In genomic region chr14:34623506-34623905, GRCh38 we compare ENCODE assay signal across 27 cellular contexts. TPM values are rescaled to one million over a fixed set of nuclear protein-coding genes. Genes with fewer than 3 reads are reported as not detected.
DNase-seq lines count a peak whose midpoint lies in the region; ATAC-seq, FAIRE-seq and TF ChIP-seq lines count a peak whose summit lies in the region.
"Had no signal": no experiment of that assay in that cellular context is flagged by ENCODE, and none has a peak within 500 bp of the region (broad histone marks: within the 10 kb centered on the region; RNA-seq: fewer than 3 reads in every experiment).

No MANE protein-coding gene starts in this region.

- no peak overlapping the region for H3K4ac ChIP-seq in mesendoderm (ENCODE audit: low read depth, low read length)

- H2BK15ac ChIP-seq in mesendoderm (replicated peaks; ENCODE audit: low read depth), result no peak overlapping the region

- CTCF ChIA-PET in mammary epithelial cell (lab: Charles Lee; ENCODE audit: low non-redundant PET), result no interaction called here

- H3K4me1 ChIP-seq in mammary epithelial cell (ENCODE audit: insufficient read depth, low read length) (peaks cover 7% of the 10 kb centered on the region), breast epithelium (no peaks in the 10 kb centered on the region), astrocyte (ENCODE audit: insufficient read depth, low read length) (peaks cover 10% of the 10 kb centered on the region), mesendoderm (ENCODE audit: control insufficient read depth, low read depth, low read length) (no peaks in the 10 kb centered on the region)

- H2AK5ac ChIP-seq in mesendoderm (ENCODE audit: low read length), result no peak overlapping the region

- H2BK5ac ChIP-seq in mesendoderm (ENCODE audit: low read length), result no peak overlapping the region

- no peak for TF ChIP-seq CTCF in mammary epithelial cell (conservative IDR thresholded peaks at IDR 0.05 in 1 of 2, IDR thresholded peaks at IDR 0.05 in 1 of 2; ENCODE audit: extremely low read depth in 1 of 2, insufficient read depth in 1 of 2, low read depth in 1 of 2, low read length in 2 of 2)
- no peak for TF ChIP-seq CTCF in breast epithelium (IDR thresholded peaks at IDR 0.05)
- TF ChIP-seq CTCF in astrocyte (IDR thresholded peaks at IDR 0.05; ENCODE audit: insufficient read depth, low read depth, low read length), result no peak
- no peak for TF ChIP-seq CTCF in osteocyte (IDR thresholded peaks at IDR 0.05)

- H3K18ac ChIP-seq in mesendoderm (ENCODE audit: low read length), result no peak overlapping the region

- no peak overlapping the region for H2AFZ ChIP-seq in mammary epithelial cell (ENCODE audit: low read depth, low read length)
- no peak overlapping the region for H2AFZ ChIP-seq in astrocyte (ENCODE audit: low read depth, low read length)

- H3K27me3 ChIP-seq in mammary epithelial cell (ENCODE audit: insufficient read depth, low read length), result no peaks in the 10 kb centered on the region
- H3K27me3 ChIP-seq in breast epithelium, result no peaks in the 10 kb centered on the region
- H3K27me3 ChIP-seq in astrocyte (ENCODE audit: insufficient read depth, low read length), result no peaks in the 10 kb centered on the region
- H3K27me3 ChIP-seq in mesendoderm (ENCODE audit: insufficient read depth, low read length, poor library complexity), result no peaks in the 10 kb centered on the region
- H3K27me3 ChIP-seq: esophagus muscularis mucosa, gastroesophageal sphincter, right lobe of liver, stomach, upper lobe of right lung had no signal

- in situ Hi-C loops in mammary epithelial cell (cut with MboI; ENCODE audit: low sequenced_read_pairs in 2 of 2), result no loop called here

- ATAC-seq in GM21576 (IDR thresholded peaks at IDR 0.05; ENCODE audit: unreplicated experiment), result no peak
- ATAC-seq: effector memory CD8-positive, alpha-beta T cell; gastroesophageal sphincter; mucosa of descending colon; upper lobe of right lung had no signal

- H3K79me2 ChIP-seq in mammary epithelial cell (ENCODE audit: insufficient read depth, low read length) (peaks cover 79% of the 10 kb centered on the region), astrocyte (ENCODE audit: insufficient read depth, low read length) (peaks cover 90% of the 10 kb centered on the region), mesendoderm (ENCODE audit: control insufficient read depth, insufficient read depth, low read length) (peaks cover 1% of the 10 kb centered on the region)

- H3K9me3 ChIP-seq in mammary epithelial cell (replicated peaks; ENCODE audit: insufficient read depth, low read length), result no peaks in the 10 kb centered on the region
- no peaks in the 10 kb centered on the region for H3K9me3 ChIP-seq in breast epithelium
- H3K9me3 ChIP-seq in astrocyte (ENCODE audit: insufficient read depth, low read depth, low read length), result no peaks in the 10 kb centered on the region
- H3K9me3 ChIP-seq: esophagus muscularis mucosa, gastroesophageal sphincter, mucosa of descending colon, right lobe of liver, stomach, upper lobe of right lung had no signal

- H3K23ac ChIP-seq in mesendoderm (ENCODE audit: low read length), result no peak overlapping the region

- H3K36me3 ChIP-seq in mammary epithelial cell (ENCODE audit: insufficient read depth, low read length), result peaks cover 12% of the 10 kb centered on the region
- H3K36me3 ChIP-seq in breast epithelium, result no peaks in the 10 kb centered on the region
- peaks cover 20% of the 10 kb centered on the region for H3K36me3 ChIP-seq in astrocyte (ENCODE audit: insufficient read depth, low read length)
- no peaks in the 10 kb centered on the region for H3K36me3 ChIP-seq in mesendoderm (ENCODE audit: control insufficient read depth, insufficient read depth, low read length)
- H3K36me3 ChIP-seq: right lobe of liver had no signal

- H3K36me3 Mint-ChIP-seq in astrocyte (ENCODE audit: low read depth, unreplicated experiment) (peaks cover 21% of the 10 kb centered on the region), osteocyte (ENCODE audit: unreplicated experiment) (peaks cover 29% of the 10 kb centered on the region)

- H3K27ac ChIP-seq in mammary epithelial cell (ENCODE audit: insufficient read depth, low read depth, low read length), result no peak overlapping the region
- H3K27ac ChIP-seq in breast epithelium, result no peak overlapping the region
- H3K27ac ChIP-seq in astrocyte (ENCODE audit: low read depth, low read length), result no peak overlapping the region
- no peak overlapping the region for H3K27ac ChIP-seq in mesendoderm (ENCODE audit: low read depth, low read length)
- H3K27ac ChIP-seq: esophagus muscularis mucosa, right lobe of liver, stomach, upper lobe of right lung, WERI-Rb-1 had no signal

- H3K79me1 ChIP-seq in mesendoderm (ENCODE audit: low read length), result peaks cover 3% of the 10 kb centered on the region

- H3K4me1 Mint-ChIP-seq in astrocyte (ENCODE audit: low read depth, unreplicated experiment) (peaks cover 21% of the 10 kb centered on the region), osteocyte (ENCODE audit: unreplicated experiment) (peaks cover 16% of the 10 kb centered on the region)

- WGBS in mammary epithelial cell (ENCODE audit: low coverage, missing lambda C conversion rate), result 65% methylated on average over 3 of the region's 3 CpGs
- no CpG with 5 or more reads among the region's 3 CpGs for WGBS in mesendoderm (ENCODE audit: extremely low coverage, insufficient coverage, low lambda C conversion rate)

- H3K4me2 ChIP-seq in mammary epithelial cell (ENCODE audit: insufficient read depth, low read depth, low read length) (no peak overlapping the region), astrocyte (ENCODE audit: low read length) (peak overlapping the region; percentile 8), mesendoderm (ENCODE audit: low read length) (no peak overlapping the region)

- H3K27ac Mint-ChIP-seq in astrocyte (ENCODE audit: unreplicated experiment) (no peak overlapping the region), osteocyte (ENCODE audit: unreplicated experiment) (no peak overlapping the region)
- H3K27ac Mint-ChIP-seq: activated CD4-positive, alpha-beta T cell treated with anti-CD3 and anti-CD28 coated beads, Interleukin-2, amount 10 ng/mL, durations not matched to agents 24 days and 14 days; activated naive CD8-positive, alpha-beta T cell treated with anti-CD3 and anti-CD28 coated beads, Interleukin-2, amount 10 ng/mL, durations not matched to agents 7 days and 5 days; nephron had no signal

- H3K9ac ChIP-seq in mammary epithelial cell (ENCODE audit: insufficient read depth, low read length) (no peak overlapping the region), astrocyte (ENCODE audit: low read length) (no peak overlapping the region), mesendoderm (ENCODE audit: low read length) (no peak overlapping the region)

- TF ChIP-seq POLR2A in breast epithelium (IDR thresholded peaks at IDR 0.05), result no peak

- peak; percentile 38 for DNase-seq in mammary epithelial cell
- no peak for DNase-seq in breast epithelium (ENCODE audit: low spot score in 2 of 2)
- no peak for DNase-seq in astrocyte (ENCODE audit: low read depth)
- peak; percentile 55 for DNase-seq in iris pigment epithelial cell (ENCODE audit: low read depth)
- no peak for DNase-seq in nucleus accumbens (lab: John Stamatoyannopoulos, UW)
- DNase-seq in mesendoderm, result no peak
- DNase-seq in osteocyte (ENCODE audit: extremely low spot score, unreplicated experiment), result no peak
- DNase-seq: activated CD4-positive, alpha-beta T cell treated with anti-CD3 and anti-CD28 coated beads, Interleukin-2, amount 10 ng/mL, durations not matched to agents 24 days and 14 days; activated CD8-positive, alpha-beta memory T cell treated with anti-CD3 and anti-CD28 coated beads, Interleukin-2, amount 50 U/mL, for 4 hours; activated effector memory CD4-positive, alpha-beta T cell treated with Interleukin-2 at 50 U/mL for 16 hours; activated naive CD8-positive, alpha-beta T cell treated with anti-CD3 and anti-CD28 coated beads, Interleukin-2, amount 10 ng/mL, durations not matched to agents 7 days and 5 days; DND-41; effector memory CD8-positive, alpha-beta T cell; mucosa of descending colon; NCI-H2029 treated with DMSO at 0.1 percent for 48 hours; NCI-H2227 treated with DMSO at 0.1 percent for 48 hours; NCI-H748 treated with DMSO at 0.1 percent for 48 hours; stomach; upper lobe of right lung; WERI-Rb-1 had no signal

- no peak for FAIRE-seq in astrocyte (lab: Jason Lieb, UNC)
- FAIRE-seq: GM12891, keratinocyte had no signal

- H4K8ac ChIP-seq in mesendoderm (ENCODE audit: low read depth, low read length), result no peak overlapping the region

- no peak overlapping the region for H3K56ac ChIP-seq in mesendoderm (ENCODE audit: low read length)

- dilution Hi-C loops in mammary epithelial cell (cut with HindIII; ENCODE audit: low sequenced_read_pairs), result no loop called here

- H4K5ac ChIP-seq in mesendoderm (ENCODE audit: low read length), result no peak overlapping the region

- H3K9me3 Mint-ChIP-seq in astrocyte (ENCODE audit: unreplicated experiment) (no peaks in the 10 kb centered on the region), osteocyte (ENCODE audit: unreplicated experiment) (no peaks in the 10 kb centered on the region)
- H3K9me3 Mint-ChIP-seq: activated CD4-positive, alpha-beta T cell treated with anti-CD3 and anti-CD28 coated beads, Interleukin-2, amount 10 ng/mL, durations not matched to agents 24 days and 14 days; activated naive CD8-positive, alpha-beta T cell treated with anti-CD3 and anti-CD28 coated beads, Interleukin-2, amount 10 ng/mL, durations not matched to agents 7 days and 5 days; effector memory CD8-positive, alpha-beta T cell; nephron had no signal

- H3K27me3 Mint-ChIP-seq in astrocyte (ENCODE audit: low read depth, unreplicated experiment) (no peaks in the 10 kb centered on the region), osteocyte (ENCODE audit: unreplicated experiment) (no peaks in the 10 kb centered on the region)
- H3K27me3 Mint-ChIP-seq: activated CD4-positive, alpha-beta T cell treated with anti-CD3 and anti-CD28 coated beads, Interleukin-2, amount 10 ng/mL, durations not matched to agents 24 days and 14 days; activated naive CD8-positive, alpha-beta T cell treated with anti-CD3 and anti-CD28 coated beads, Interleukin-2, amount 10 ng/mL, durations not matched to agents 7 days and 5 days; effector memory CD8-positive, alpha-beta T cell had no signal

- H4K20me1 ChIP-seq in mammary epithelial cell (ENCODE audit: insufficient read depth, low read length) (no peaks in the 10 kb centered on the region), astrocyte (ENCODE audit: insufficient read depth, low read length) (peaks cover 57% of the 10 kb centered on the region)

- intact Hi-C loops in mammary epithelial cell (cut with micrococcal nuclease) (no loop called here), breast epithelium (cut with DNase I; ENCODE audit: low total_unique reads) (no loop called here)

- no peak overlapping the region for H3K4me3 Mint-ChIP-seq in astrocyte (ENCODE audit: unreplicated experiment)
- no peak overlapping the region for H3K4me3 Mint-ChIP-seq in osteocyte (ENCODE audit: unreplicated experiment)
- H3K4me3 Mint-ChIP-seq: activated CD4-positive, alpha-beta T cell treated with anti-CD3 and anti-CD28 coated beads, Interleukin-2, amount 10 ng/mL, durations not matched to agents 24 days and 14 days; activated naive CD8-positive, alpha-beta T cell treated with anti-CD3 and anti-CD28 coated beads, Interleukin-2, amount 10 ng/mL, durations not matched to agents 7 days and 5 days; effector memory CD8-positive, alpha-beta T cell; nephron had no signal

- H2BK120ac ChIP-seq in mesendoderm (ENCODE audit: low read depth, low read length), result no peak overlapping the region

- BruUV-seq in mammary epithelial cell (replicated peaks; lab: Mats Ljungman, UMichigan), result no TSS peak

- H3K4me3 ChIP-seq in mammary epithelial cell (replicated peaks in 1 of 3; ENCODE audit: insufficient read depth in 1 of 3, low read depth in 2 of 3, low read length in 3 of 3) (no peak overlapping the region), breast epithelium (no peak overlapping the region), astrocyte (ENCODE audit: insufficient read depth, low read depth, low read length) (no peak overlapping the region), mesendoderm (ENCODE audit: low read length) (no peak overlapping the region)
- H3K4me3 ChIP-seq: esophagus muscularis mucosa, gastroesophageal sphincter, mucosa of descending colon, right lobe of liver, stomach, upper lobe of right lung had no signal

RNA-seq across cellular contexts. Expression of gene SNX6, which starts 6.4 kb away (rescaled TPM):
- total RNA-seq in mammary epithelial cell (10 to 100 TPM; 81.2 to 98.4 TPM), breast epithelium (100 to 1,000 TPM in 2 of 3 donors, 10 to 100 TPM in 1; 64.2 to 129 (median 127) TPM), astrocyte (108 and 111 TPM in 2 replicates), osteocyte (80.0 and 92.0 TPM in 2 replicates)
- polyA plus RNA-seq in mammary epithelial cell, result 69.5 TPM
- polyA minus RNA-seq in mammary epithelial cell, result 14.6 TPM
- polyA plus RNA-seq in mesendoderm (2013, experiment 1 of 2), result 58.0 TPM
- polyA plus RNA-seq in mesendoderm (2013, experiment 2 of 2), result 57.4 TPM

Comparison
In these comparisons a context has a peak if more than half of its experiments do, and no peak if none do; other contexts are left out.
1. DNase-seq: peak in mammary epithelial cell (single experiment) and iris pigment epithelial cell (single experiment); none in breast epithelium (0 of 2), astrocyte (single experiment), nucleus accumbens (0 of 56), mesendoderm (single experiment) and osteocyte (single experiment).